Comparison of ENCODE assay signal across 4 cellular contexts in the genomic region with DNA sequence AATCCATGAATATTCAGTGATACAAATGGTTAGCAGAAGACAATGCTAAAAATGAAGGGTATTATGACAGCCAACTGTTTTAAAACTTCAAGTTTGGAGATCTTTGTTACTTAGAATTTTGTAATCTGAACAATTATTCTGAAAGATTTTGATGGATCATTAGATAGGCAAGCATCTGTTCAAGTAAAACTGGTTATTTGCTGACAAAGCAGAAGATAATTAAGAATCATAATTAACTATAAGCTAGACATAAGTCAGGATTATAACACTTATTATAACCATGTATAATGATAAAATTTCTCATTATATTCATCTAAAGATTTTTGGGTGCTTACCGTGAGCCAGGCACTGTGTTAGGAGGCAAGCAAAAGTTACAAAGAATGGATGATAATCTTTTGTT.
TF ChIP-seq lines count a peak whose summit lies in the region.

No MANE protein-coding gene starts in this region.

TF ChIP-seq in HepG2, 621 proteins besides CTCF, POLR2A, EP300 and RAD21:
- TF ChIP-seq MAFK (conservative IDR thresholded peaks at IDR 0.05 in 1 of 2, IDR thresholded peaks at IDR 0.05 in 1 of 2; ENCODE audit: low read length in 2 of 2), result peak; percentile 66 to 80
- no peak for TF ChIP-seq ETV6 (CRISPR knock-in tag; conservative IDR thresholded peaks at IDR 0.05)
- TF ChIP-seq MAFF (IDR thresholded peaks at IDR 0.05; ENCODE audit: low read depth, low read length), result peak; percentile 59

TF ChIP-seq in A549, 52 proteins besides CTCF, POLR2A, EP300 and RAD21:
- TF ChIP-seq JUNB (IDR thresholded peaks at IDR 0.05) (no peak), MAFK (IDR thresholded peaks at IDR 0.05; ENCODE audit: partially characterized antibody) (peak; percentile 67)

TF ChIP-seq in IMR-90, 13 proteins besides CTCF, POLR2A, EP300 and RAD21:
- TF ChIP-seq BHLHE40 (IDR thresholded peaks at IDR 0.05; ENCODE audit: low read depth, low read length), result no peak
- no peak for TF ChIP-seq RCOR1 (IDR thresholded peaks at IDR 0.05; ENCODE audit: insufficient replicate concordance, low read length)
- no peak for TF ChIP-seq SMC3 (IDR thresholded peaks at IDR 0.05; ENCODE audit: low read depth, low read length)
- TF ChIP-seq MAFK (IDR thresholded peaks at IDR 0.05; ENCODE audit: low read depth, low read length), result peak; percentile 80
- no peak for TF ChIP-seq NFE2L2 (IDR thresholded peaks at IDR 0.05; ENCODE audit: low read depth, low read length)
- TF ChIP-seq MAZ (IDR thresholded peaks at IDR 0.05; ENCODE audit: borderline replicate concordance, low read depth, low read length), result no peak
- TF ChIP-seq, protein P1, sequence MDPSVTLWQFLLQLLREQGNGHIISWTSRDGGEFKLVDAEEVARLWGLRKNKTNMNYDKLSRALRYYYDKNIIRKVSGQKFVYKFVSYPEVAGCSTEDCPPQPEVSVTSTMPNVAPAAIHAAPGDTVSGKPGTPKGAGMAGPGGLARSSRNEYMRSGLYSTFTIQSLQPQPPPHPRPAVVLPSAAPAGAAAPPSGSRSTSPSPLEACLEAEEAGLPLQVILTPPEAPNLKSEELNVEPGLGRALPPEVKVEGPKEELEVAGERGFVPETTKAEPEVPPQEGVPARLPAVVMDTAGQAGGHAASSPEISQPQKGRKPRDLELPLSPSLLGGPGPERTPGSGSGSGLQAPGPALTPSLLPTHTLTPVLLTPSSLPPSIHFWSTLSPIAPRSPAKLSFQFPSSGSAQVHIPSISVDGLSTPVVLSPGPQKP (IDR thresholded peaks at IDR 0.05; ENCODE audit: borderline replicate concordance, low read depth, low read length), result no peak

TF ChIP-seq in K562, 482 proteins besides CTCF, POLR2A, EP300 and RAD21:
- no peak for TF ChIP-seq ZNF707 (CRISPR knock-in tag; conservative IDR thresholded peaks at IDR 0.05)
- TF ChIP-seq MAFG (tag; conservative IDR thresholded peaks at IDR 0.05), result peak; percentile 50; the same call in 1 of the 2 replicates
- no peak for TF ChIP-seq PHF8 (IDR thresholded peaks at IDR 0.05; ENCODE audit: borderline replicate concordance, low read length)
- 0 out of 2 replicates have a peak, but pooled peaks have one; percentile 10 for TF ChIP-seq C11orf30 (IDR thresholded peaks at IDR 0.05; ENCODE audit: low read depth)
- peak; percentile 76 for TF ChIP-seq ZNF316 (IDR thresholded peaks at IDR 0.05)
- TF ChIP-seq MAFF (IDR thresholded peaks at IDR 0.05; ENCODE audit: low read length), result peak; percentile 60; the same call in 1 of the 2 replicates
- peak; percentile 40; the same call in 1 of the 2 replicates for TF ChIP-seq MAFK (IDR thresholded peaks at IDR 0.05; ENCODE audit: low read length)
